8 cellular contexts compared by ENCODE assay signal in the genomic region with DNA sequence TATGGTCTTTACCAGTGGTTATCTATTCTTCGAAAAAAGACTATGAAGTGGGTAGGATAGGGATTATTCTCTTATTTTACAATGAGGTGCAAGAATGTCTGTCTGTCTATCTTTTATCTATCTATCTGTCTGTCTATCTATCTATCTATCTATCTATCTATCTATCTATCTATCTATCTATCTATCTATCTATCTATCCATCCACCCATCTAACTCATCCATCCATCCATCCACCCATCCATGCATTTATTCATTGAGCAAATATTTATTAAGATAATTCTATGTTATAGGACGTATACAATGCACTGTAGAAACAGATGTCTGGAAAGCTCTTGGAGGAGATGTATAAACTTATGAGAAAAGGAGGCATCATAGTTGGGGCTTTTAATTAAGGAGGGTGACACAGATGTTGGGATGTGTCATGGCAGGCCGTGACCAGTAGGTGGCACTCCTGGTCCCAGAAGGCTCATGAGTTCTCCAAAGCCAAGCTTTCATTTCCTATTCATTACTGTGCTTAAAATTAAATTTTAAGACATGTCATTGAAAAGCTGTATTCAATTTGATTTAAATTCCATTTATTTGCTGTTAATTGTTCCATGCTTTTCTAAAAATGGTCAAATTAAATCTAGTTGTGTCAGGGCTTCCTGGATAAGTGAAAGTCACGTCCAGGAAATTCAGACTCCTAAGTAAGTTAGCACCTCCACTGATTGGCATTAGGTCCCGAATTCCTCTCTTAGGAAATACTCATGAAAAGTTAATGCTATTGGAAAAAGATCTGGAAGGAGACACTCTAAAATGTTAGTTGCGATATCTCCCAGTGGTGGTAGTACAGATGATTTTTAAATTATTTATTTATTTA. TPM values are rescaled to one million over a fixed set of nuclear protein-coding genes. Genes with fewer than 3 reads are reported as not detected.
DNase-seq lines count a peak whose midpoint lies in the region; ATAC-seq and TF ChIP-seq lines count a peak whose summit lies in the region.

No MANE protein-coding gene starts in this region.

- H3K4me3 ChIP-seq in WI38 (ENCODE audit: low read depth, low read length) = no peak overlapping the region

- no peak overlapping the region for H3K27ac ChIP-seq in caudate nucleus (ENCODE audit: low read depth, low read length)

- TF ChIP-seq CTCF in WI38 (IDR thresholded peaks at IDR 0.05; ENCODE audit: low read depth, low read length) = peak; percentile 98

- intact Hi-C loops in left colon (cut with DNase I, micrococcal nuclease) = loop anchor here in 1 of 2 donors (10.0 kb wide), 1 partner anchor 295 kb away; no protein-coding TSS in a partner anchor

- DNase-seq in DMS53 (lab: John Stamatoyannopoulos, UW) (peak; percentile 78), NCI-H1092 treated with DMSO at 0.1 percent for 48 hours (lab: John Stamatoyannopoulos, UW) (peak; percentile 48), caudate nucleus (lab: John Stamatoyannopoulos, UW) (peak in 48 of 61 donors; percentile 2 to 85 (median 32)), left colon (peak; percentile 41 to 79), COLO829 (ENCODE audit: low spot score) (no peak)
- peak; percentile 59 to 63 for DNase-seq in stimulated activated CD4-positive, alpha-beta T cell treated with anti-CD3 and anti-CD28 coated beads, Interleukin-2, amount 100 ng/mL, for 48 hours

- ATAC-seq in GM21723 (IDR thresholded peaks at IDR 0.05; ENCODE audit: unreplicated experiment) = peak; percentile 86
- peak; percentile 78 for ATAC-seq in left colon

RNA-seq across cellular contexts. Expression of gene E2F8, which starts 19.0 kb away (rescaled TPM):
- 1 to 10 TPM; 4.3 to 7.4 TPM for total RNA-seq in left colon

RNA-seq across cellular contexts. Expression of gene CSRP3, which starts 57.9 kb away (rescaled TPM):
- not detected for total RNA-seq in left colon
